In genomic region chr6:111691345-111692225, GRCh38 we compare ENCODE assay signal across 10 cellular contexts.
A peak's percentile ranks its signal among the peaks of the same experiment; 100 is the strongest.
DNase-seq lines count a peak whose midpoint lies in the region; ATAC-seq and TF ChIP-seq lines count a peak whose summit lies in the region.
"Had no signal": no experiment of that assay in that cellular context is flagged by ENCODE, and none has a peak within 500 bp of the region (broad histone marks: within the 10 kb centered on the region; RNA-seq: fewer than 3 reads in every experiment).

No MANE protein-coding gene starts in this region.

- no peaks in the 10 kb centered on the region for H3K9me3 Mint-ChIP-seq in activated naive CD4-positive, alpha-beta T cell treated with anti-CD3 and anti-CD28 coated beads, Interleukin-2, amount 50 U/mL, for 72 hours
- H3K9me3 Mint-ChIP-seq in progenitor cell of endocrine pancreas (ENCODE audit: low read depth) = no peaks in the 10 kb centered on the region
- H3K9me3 Mint-ChIP-seq: CD4-positive, alpha-beta T cell had no signal

- no peaks in the 10 kb centered on the region for H3K27me3 Mint-ChIP-seq in progenitor cell of endocrine pancreas
- H3K27me3 Mint-ChIP-seq: CD4-positive, alpha-beta T cell had no signal

- ATAC-seq in Right ventricle myocardium inferior (peak; percentile 11), left cardiac atrium (no peak)
- no peak for ATAC-seq in activated naive CD4-positive, alpha-beta T cell treated with anti-CD3 and anti-CD28 coated beads, Interleukin-2, amount 50 U/mL, for 72 hours

- peak overlapping the region; percentile 21 for H3K27ac ChIP-seq in temporal lobe (ENCODE audit: low read depth, low read length)

- peaks cover 7% of the 10 kb centered on the region for H3K4me1 Mint-ChIP-seq in progenitor cell of endocrine pancreas (ENCODE audit: low read depth)

- no peak for TF ChIP-seq CTCF in progenitor cell of endocrine pancreas (IDR thresholded peaks at IDR 0.05; ENCODE audit: unreplicated experiment)

- H3K4me3 Mint-ChIP-seq in progenitor cell of endocrine pancreas (ENCODE audit: low read depth) = no peak overlapping the region
- H3K4me3 Mint-ChIP-seq: CD4-positive, alpha-beta T cell had no signal

- DNase-seq in Right ventricle myocardium inferior (ENCODE audit: missing footprints) = no peak
- DNase-seq in left cardiac atrium = no peak
- no peak for DNase-seq in activated naive CD4-positive, alpha-beta T cell treated with anti-CD3 and anti-CD28 coated beads, Interleukin-2, amount 50 U/mL, for 72 hours (ENCODE audit: low spot score in 2 of 2)
- peak; percentile 63 for DNase-seq in islet precursor cell
- DNase-seq in effector CD8-positive, alpha-beta T cell (lab: John Stamatoyannopoulos, UW) = no peak
- DNase-seq in activated CD4-positive, CD25-positive, alpha-beta regulatory T cell (lab: John Stamatoyannopoulos, UW) = no peak
- no peak for DNase-seq in progenitor cell of endocrine pancreas (ENCODE audit: low spot score, unreplicated experiment)
- DNase-seq: CD4-positive, alpha-beta T cell; GOT3 had no signal

- intact Hi-C loops in Right ventricle myocardium inferior (cut with DNase I) (no loop called here), left cardiac atrium (cut with DNase I) (no loop called here)

- H3K27ac Mint-ChIP-seq in activated naive CD4-positive, alpha-beta T cell treated with anti-CD3 and anti-CD28 coated beads, Interleukin-2, amount 50 U/mL, for 72 hours = peak overlapping the region; percentile 37 to 79
- H3K27ac Mint-ChIP-seq in progenitor cell of endocrine pancreas = no peak overlapping the region

- H3K36me3 Mint-ChIP-seq in activated naive CD4-positive, alpha-beta T cell treated with anti-CD3 and anti-CD28 coated beads, Interleukin-2, amount 50 U/mL, for 72 hours = peaks cover 36 to 56% of the 10 kb centered on the region in 2 donors
- peaks cover 42% of the 10 kb centered on the region for H3K36me3 Mint-ChIP-seq in progenitor cell of endocrine pancreas (ENCODE audit: insufficient read depth)
